In genomic region chr12:120944645-120945217, GRCh38 we compare ENCODE assay signal across 8 cellular contexts. TPM values are rescaled to one million over a fixed set of nuclear protein-coding genes. Genes with fewer than 3 reads are reported as not detected.
A peak's percentile ranks its signal among the peaks of the same experiment; 100 is the strongest.
DNase-seq lines count a peak whose midpoint lies in the region; ATAC-seq and TF ChIP-seq lines count a peak whose summit lies in the region.

No MANE protein-coding gene starts in this region.

- H3K4me2 ChIP-seq in mesendoderm (ENCODE audit: low read length), result no peak overlapping the region

- no peaks in the 10 kb centered on the region for H3K79me1 ChIP-seq in mesendoderm (ENCODE audit: low read length)

- H3K27ac ChIP-seq in mesendoderm (ENCODE audit: low read depth, low read length), result no peak overlapping the region

- no peak for ATAC-seq in HG03097 (IDR thresholded peaks at IDR 0.05; ENCODE audit: low FRiP score, unreplicated experiment)
- ATAC-seq in GM18870 (IDR thresholded peaks at IDR 0.05; ENCODE audit: unreplicated experiment), result no peak

- H3K27me3 ChIP-seq in mesendoderm (ENCODE audit: insufficient read depth, low read length, poor library complexity), result no peaks in the 10 kb centered on the region

- peak; percentile 80 for TF ChIP-seq CTCF in GM12864 (IDR thresholded peaks at IDR 0.05; ENCODE audit: low read depth, low read length, missing control alignments)

- H3K4me3 ChIP-seq in GM12864 (ENCODE audit: low read depth, low read length) (no peak overlapping the region), mesendoderm (ENCODE audit: low read length) (no peak overlapping the region)

- H3K36me3 ChIP-seq in mesendoderm (ENCODE audit: control insufficient read depth, insufficient read depth, low read length), result no peaks in the 10 kb centered on the region

- no peak overlapping the region for H3K4ac ChIP-seq in mesendoderm (ENCODE audit: low read depth, low read length)

- no peak overlapping the region for H2BK120ac ChIP-seq in mesendoderm (ENCODE audit: low read depth, low read length)

- no peaks in the 10 kb centered on the region for H3K4me1 ChIP-seq in mesendoderm (ENCODE audit: control insufficient read depth, low read depth, low read length)

- H3K23ac ChIP-seq in mesendoderm (ENCODE audit: low read length), result no peak overlapping the region

- H2AK5ac ChIP-seq in mesendoderm (ENCODE audit: low read length), result no peak overlapping the region

- no peak overlapping the region for H4K5ac ChIP-seq in mesendoderm (ENCODE audit: low read length)

- H2BK15ac ChIP-seq in mesendoderm (replicated peaks; ENCODE audit: low read depth), result no peak overlapping the region

- no CpG with 5 or more reads among the region's 9 CpGs for WGBS in mesendoderm (ENCODE audit: extremely low coverage, insufficient coverage, low lambda C conversion rate)

- no peak overlapping the region for H4K8ac ChIP-seq in mesendoderm (ENCODE audit: low read depth, low read length)

- no peak overlapping the region for H3K18ac ChIP-seq in mesendoderm (ENCODE audit: low read length)

- no peak overlapping the region for H3K9ac ChIP-seq in mesendoderm (ENCODE audit: low read length)

- DNase-seq in GM12864 (ENCODE audit: low read depth), result peak; percentile 13
- DNase-seq in MV-4-11 (lab: John Stamatoyannopoulos, UW), result peak; percentile 44
- peak; percentile 84 for DNase-seq in activated CD4-positive, alpha-beta T cell treated with anti-CD3 and anti-CD28 coated beads for 48 hours
- peak; percentile 5 to 43 for DNase-seq in dermis microvascular lymphatic vessel endothelial cell (ENCODE audit: low read depth in 2 of 2)
- DNase-seq in mesendoderm, result peak; percentile 80
- DNase-seq in stimulated activated CD8-positive, alpha-beta memory T cell treated with anti-CD3 and anti-CD28 coated beads, Interleukin-7, amount 100 ng/mL, for 48 hours (ENCODE audit: extremely low read depth in 1 of 2, low read depth in 1 of 2), result peak; percentile 23 to 55

- no peak overlapping the region for H2BK5ac ChIP-seq in mesendoderm (ENCODE audit: low read length)

- no peaks in the 10 kb centered on the region for H3K79me2 ChIP-seq in mesendoderm (ENCODE audit: control insufficient read depth, insufficient read depth, low read length)

- H3K56ac ChIP-seq in mesendoderm (ENCODE audit: low read length), result no peak overlapping the region

RNA-seq across cellular contexts. Expression of gene HNF1A, which starts 33.6 kb away (rescaled TPM):
- total RNA-seq in dermis microvascular lymphatic vessel endothelial cell, result not detected in 2 replicates
- not detected for polyA plus RNA-seq in mesendoderm (2013, experiment 1 of 2)
- not detected for polyA plus RNA-seq in mesendoderm (2013, experiment 2 of 2)

RNA-seq across cellular contexts. Expression of gene SPPL3, which starts 40.6 kb away (rescaled TPM):
- total RNA-seq in dermis microvascular lymphatic vessel endothelial cell, result 3.5 and 6.8 TPM in 2 replicates
- polyA plus RNA-seq in mesendoderm (2013, experiment 1 of 2), result 44.3 TPM
- 39.1 TPM for polyA plus RNA-seq in mesendoderm (2013, experiment 2 of 2)

Comparison
In these comparisons a context has a peak if more than half of its experiments do, and no peak if none do; other contexts are left out.
1. DNase-seq: peak in every context shown above with its lines; median percentile 84 in activated CD4-positive, alpha-beta T cell treated with anti-CD3 and anti-CD28 coated beads for 48 hours; 80 in mesendoderm; 44 in MV-4-11; 39 in stimulated activated CD8-positive, alpha-beta memory T cell treated with anti-CD3 and anti-CD28 coated beads, Interleukin-7, amount 100 ng/mL, for 48 hours; 24 in dermis microvascular lymphatic vessel endothelial cell; 13 in GM12864.